15 cellular contexts compared by ENCODE assay signal in genomic region chr15:100048736-100049135, GRCh38.
DNase-seq lines count a peak whose midpoint lies in the region; ATAC-seq and TF ChIP-seq lines count a peak whose summit lies in the region.
"Had no signal": no experiment of that assay in that cellular context is flagged by ENCODE, and none has a peak within 500 bp of the region (broad histone marks: within the 10 kb centered on the region; RNA-seq: fewer than 3 reads in every experiment).

No MANE protein-coding gene starts in this region.

- H3K27me3 Mint-ChIP-seq in type B pancreatic cell = no peaks in the 10 kb centered on the region
- H3K27me3 Mint-ChIP-seq: CD4-positive, alpha-beta memory T cell had no signal

- no peaks in the 10 kb centered on the region for H3K9me3 ChIP-seq in colonic mucosa

- TF ChIP-seq CTCF in colonic mucosa (IDR thresholded peaks at IDR 0.05) = no peak
- no peak for TF ChIP-seq CTCF in type B pancreatic cell (conservative IDR thresholded peaks at IDR 0.05)

- no peaks in the 10 kb centered on the region for H3K4me1 Mint-ChIP-seq in type B pancreatic cell (ENCODE audit: unreplicated experiment)

- peak; percentile 13 for DNase-seq in colonic mucosa
- DNase-seq in myocyte (ENCODE audit: low read depth) = peak; percentile 17
- DNase-seq in type B pancreatic cell (ENCODE audit: extremely low spot score, unreplicated experiment) = peak; percentile 27
- DNase-seq in EL = no peak
- DNase-seq in activated gamma-delta T cell (lab: John Stamatoyannopoulos, UW) = no peak
- DNase-seq: C1 segment of cervical spinal cord; Calu3; CD4-positive, alpha-beta memory T cell; COR-L47; DMS53; DMS79 treated with DMSO at 0.1 percent for 48 hours; GM23248; H7; HCEC 1CT had no signal

- H3K4me3 Mint-ChIP-seq in type B pancreatic cell = no peak overlapping the region
- H3K4me3 Mint-ChIP-seq: CD4-positive, alpha-beta memory T cell had no signal

- H3K27ac ChIP-seq in colonic mucosa = no peak overlapping the region
- H3K27ac ChIP-seq: GM23248 had no signal

- peaks cover 4% of the 10 kb centered on the region for H3K9me3 Mint-ChIP-seq in type B pancreatic cell

- no peak overlapping the region for H3K4me3 ChIP-seq in colonic mucosa
- H3K4me3 ChIP-seq: GM23248 had no signal

- H3K9ac ChIP-seq in colonic mucosa (ENCODE audit: low read depth in 2 of 2, low read length in 2 of 2) = no peak overlapping the region
- H3K9ac ChIP-seq: GM23248 had no signal

- no peaks in the 10 kb centered on the region for H3K27me3 ChIP-seq in colonic mucosa

- no peak for ATAC-seq in HG03354 (IDR thresholded peaks at IDR 0.05; ENCODE audit: poor library complexity, severe bottlenecking, unreplicated experiment)

- peaks cover 6% of the 10 kb centered on the region for H3K36me3 Mint-ChIP-seq in type B pancreatic cell

- H3K4me1 ChIP-seq in colonic mucosa = no peaks in the 10 kb centered on the region

- no peaks in the 10 kb centered on the region for H3K36me3 ChIP-seq in colonic mucosa

- intact Hi-C loops in colonic mucosa (cut with DNase I) = no loop called here

- H3K27ac Mint-ChIP-seq in type B pancreatic cell = no peak overlapping the region
- H3K27ac Mint-ChIP-seq: CD4-positive, alpha-beta memory T cell had no signal

Comparison
In these comparisons a context has a peak if more than half of its experiments do, and no peak if none do; other contexts are left out.
1. DNase-seq: peak in colonic mucosa (single experiment), myocyte (single experiment) and type B pancreatic cell (single experiment); none in EL (single experiment) and activated gamma-delta T cell (single experiment).